16 cellular contexts compared by ENCODE assay signal in genomic region chrX:48022100-48022499, GRCh38. TPM values are rescaled to one million over a fixed set of nuclear protein-coding genes. Genes with fewer than 3 reads are reported as not detected.
DNase-seq lines count a peak whose midpoint lies in the region; ATAC-seq and TF ChIP-seq lines count a peak whose summit lies in the region.
"Had no signal": no experiment of that assay in that cellular context is flagged by ENCODE, and none has a peak within 500 bp of the region (broad histone marks: within the 10 kb centered on the region; RNA-seq: fewer than 3 reads in every experiment).

No MANE protein-coding gene starts in this region.

- no CpG with 5 or more reads among the region's 3 CpGs for WGBS in HUES64

- H3K27ac ChIP-seq in BLaER1 (no peak overlapping the region), HUES64 (ENCODE audit: low read depth, low read length) (no peak overlapping the region), caudate nucleus (ENCODE audit: low read depth, low read length) (peak overlapping the region; percentile 99), neural progenitor cell (no peak overlapping the region)
- H3K27ac ChIP-seq: SK-N-MC had no signal

- H3K4me2 ChIP-seq in BLaER1 (no peak overlapping the region), neural progenitor cell (peak overlapping the region; percentile 76)

- H4K20me1 ChIP-seq in BLaER1 (no peaks in the 10 kb centered on the region), neural progenitor cell (ENCODE audit: low read depth) (no peaks in the 10 kb centered on the region)

- H3K9me3 ChIP-seq in BLaER1 (no peaks in the 10 kb centered on the region), HUES64 (ENCODE audit: insufficient read depth, low read depth, low read length) (no peaks in the 10 kb centered on the region), neural progenitor cell (ENCODE audit: low read depth) (no peaks in the 10 kb centered on the region)
- H3K9me3 ChIP-seq: BE2C, testis had no signal

- no peaks in the 10 kb centered on the region for H3K36me3 Mint-ChIP-seq in neural progenitor cell
- H3K36me3 Mint-ChIP-seq: activated naive CD4-positive, alpha-beta T cell treated with anti-CD3 and anti-CD28 coated beads, Interleukin-2, amount 50 U/mL, for 24 hours had no signal

- H3K36me3 ChIP-seq in BLaER1 (no peaks in the 10 kb centered on the region), HUES64 (ENCODE audit: insufficient read depth, low read length) (no peaks in the 10 kb centered on the region), neural progenitor cell (no peaks in the 10 kb centered on the region)
- H3K36me3 ChIP-seq: BE2C had no signal

- H3K9ac ChIP-seq in BLaER1 (no peak overlapping the region), HUES64 (ENCODE audit: low read depth, low read length) (no peak overlapping the region), neural progenitor cell (no peak overlapping the region)

- peaks cover 11% of the 10 kb centered on the region for H3K9me3 Mint-ChIP-seq in neural progenitor cell
- H3K9me3 Mint-ChIP-seq: activated naive CD4-positive, alpha-beta T cell treated with anti-CD3 and anti-CD28 coated beads, Interleukin-2, amount 50 U/mL, for 24 hours had no signal

- DNase-seq in caudate nucleus (lab: John Stamatoyannopoulos, UW), result no peak
- DNase-seq in neural progenitor cell (ENCODE audit: low spot score), result no peak
- DNase-seq in mesenteric fat pad (ENCODE audit: low spot score), result no peak
- DNase-seq in omental fat pad (ENCODE audit: low spot score), result no peak
- DNase-seq in left lobe of liver (ENCODE audit: low spot score), result no peak
- DNase-seq: stimulated activated CD4-positive, alpha-beta T cell treated with anti-CD3 and anti-CD28 coated beads, Interleukin-12 subunit alpha, Interleukin-12 subunit beta, amount 100 ng/mL, for 4 hours had no signal

- H3F3A ChIP-seq in neural progenitor cell (ENCODE audit: low read depth), result no peaks in the 10 kb centered on the region

- H2AFZ ChIP-seq in neural progenitor cell (replicated peaks), result no peak overlapping the region

- ATAC-seq in GM21529 (IDR thresholded peaks at IDR 0.05; ENCODE audit: unreplicated experiment) (no peak), omental fat pad (ENCODE audit: low FRiP score) (no peak), left lobe of liver (no peak)

- H3K79me2 ChIP-seq in neural progenitor cell (ENCODE audit: low read depth), result no peaks in the 10 kb centered on the region

- peaks cover 7% of the 10 kb centered on the region for H3K4me1 Mint-ChIP-seq in neural progenitor cell

- no peak overlapping the region for H3K27ac Mint-ChIP-seq in neural progenitor cell

- H3K4me3 Mint-ChIP-seq in neural progenitor cell, result no peak overlapping the region

- no peaks in the 10 kb centered on the region for H3K27me3 Mint-ChIP-seq in neural progenitor cell (ENCODE audit: insufficient read depth, low read depth)
- H3K27me3 Mint-ChIP-seq: activated naive CD4-positive, alpha-beta T cell treated with anti-CD3 and anti-CD28 coated beads, Interleukin-2, amount 50 U/mL, for 24 hours had no signal

- no peaks in the 10 kb centered on the region for H3K4me1 ChIP-seq in BLaER1
- peaks cover 3% of the 10 kb centered on the region; the same call in 1 of the 2 replicates for H3K4me1 ChIP-seq in HUES64 (ENCODE audit: insufficient read depth, low read length)
- H3K4me1 ChIP-seq in neural progenitor cell, result no peaks in the 10 kb centered on the region
- H3K4me1 ChIP-seq: BE2C, testis had no signal

- H3K4me3 ChIP-seq in BLaER1 (0 out of 2 replicates have a peak overlapping the region, but pooled peaks have one; percentile 65), HUES64 (ENCODE audit: low read length) (peak overlapping the region; percentile 98; the same call in 1 of the 2 replicates), neural progenitor cell (no peak overlapping the region)
- H3K4me3 ChIP-seq: SK-N-MC had no signal

- H3K27me3 ChIP-seq in BLaER1 (no peaks in the 10 kb centered on the region), HUES64 (ENCODE audit: insufficient read depth, low read length) (no peaks in the 10 kb centered on the region), neural progenitor cell (no peaks in the 10 kb centered on the region)
- H3K27me3 ChIP-seq: BE2C, testis had no signal

- TF ChIP-seq CTCF in neural progenitor cell (IDR thresholded peaks at IDR 0.05), result no peak
- TF ChIP-seq CTCF in omental fat pad (IDR thresholded peaks at IDR 0.05), result no peak

RNA-seq across cellular contexts. Expression of gene SPACA5, which starts 15.3 kb away (rescaled TPM):
- polyA plus RNA-seq in HUES64 (2013, experiment 1 of 2), result not detected
- polyA plus RNA-seq in HUES64 (2013, experiment 2 of 2), result not detected
- total RNA-seq in neural progenitor cell (ENCODE audit: low replicate concordance) (9.6 TPM in 1 of 2 replicates, not detected in the other), mesenteric fat pad (not detected), omental fat pad (not detected), left lobe of liver (not detected)
- total RNA-seq: HT-29, liver had no signal
- polyA plus RNA-seq: esophagus, liver had no signal

RNA-seq across cellular contexts. Expression of gene ZNF182, which starts 18.3 kb away (rescaled TPM):
- polyA plus RNA-seq in HUES64 (2013, experiment 1 of 2), result 5.8 TPM
- 5.6 TPM for polyA plus RNA-seq in HUES64 (2013, experiment 2 of 2)
- total RNA-seq in neural progenitor cell (ENCODE audit: low replicate concordance) (9.8 and 15.2 TPM in 2 replicates), mesenteric fat pad (3.6 TPM), omental fat pad (1 to 10 TPM; 2.5 to 7.6 (median 3.5) TPM), left lobe of liver (2.2 TPM)

RNA-seq across cellular contexts. Expression of gene ZNF630, which starts 49.3 kb away (rescaled TPM):
- polyA plus RNA-seq in HUES64 (2013, experiment 1 of 2), result 1.3 TPM
- 1.2 TPM for polyA plus RNA-seq in HUES64 (2013, experiment 2 of 2)
- total RNA-seq in neural progenitor cell (ENCODE audit: low replicate concordance) (2.1 and 2.4 TPM in 2 replicates), mesenteric fat pad (0.96 TPM), omental fat pad (1 to 10 TPM in 3 of 4 donors, under 1 TPM in 1; 0.60 to 4.3 (median 1.4) TPM), left lobe of liver (1.1 TPM)
